ENCODE assay signal across 1 cellular context in the genomic region with DNA sequence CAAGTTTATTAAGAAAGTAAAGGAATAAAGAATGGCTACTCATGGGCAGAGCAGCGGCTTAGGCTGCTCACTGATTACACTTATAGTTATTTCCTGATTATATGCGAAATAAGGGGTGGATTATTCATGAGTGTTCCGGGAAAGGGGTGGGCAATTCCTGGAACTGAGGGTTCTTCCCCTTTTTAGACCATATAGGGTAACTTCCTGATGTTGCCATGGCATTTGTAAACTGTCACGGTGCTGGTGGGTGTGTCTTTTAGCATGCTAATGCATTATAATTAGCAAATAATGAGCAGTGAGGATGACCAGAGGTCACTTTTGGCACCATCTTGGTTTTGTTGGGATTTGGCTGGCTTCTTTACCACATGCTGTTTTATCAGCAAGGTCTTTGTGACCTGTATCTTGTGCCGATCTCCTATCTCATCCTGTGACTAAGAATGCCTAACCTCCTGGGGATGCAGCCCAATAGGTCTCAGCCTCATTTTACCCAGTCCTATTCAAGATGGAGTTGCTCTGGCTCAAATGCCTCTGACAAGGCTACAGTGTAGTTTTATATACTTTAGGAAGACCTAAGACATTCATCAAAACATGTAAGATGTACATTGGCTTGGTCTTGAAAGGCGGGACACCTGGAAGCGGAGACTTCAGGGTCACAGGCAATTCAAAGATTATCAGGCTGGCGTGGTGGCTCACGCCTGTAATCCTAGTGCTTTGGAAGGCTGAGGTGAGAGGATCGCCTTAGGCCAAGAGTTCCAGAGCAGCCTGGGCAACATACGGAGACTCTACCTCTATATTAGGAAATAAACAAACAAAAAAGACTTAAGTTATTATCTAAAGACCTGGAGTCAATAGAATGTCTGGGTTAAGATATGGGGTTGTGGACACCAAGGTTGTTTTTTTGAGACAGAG.
TF ChIP-seq lines count a peak whose summit lies in the region.

No MANE protein-coding gene starts in this region.

TF ChIP-seq in K562, 482 proteins besides CTCF, POLR2A, EP300 and RAD21 (continues in another document):
- TF ChIP-seq CREB1 (IDR thresholded peaks at IDR 0.05) (no peak), CREB1 (CRISPR knock-in tag; IDR thresholded peaks at IDR 0.05) (no peak), SAFB (IDR thresholded peaks at IDR 0.05; ENCODE audit: borderline replicate concordance, low read depth, low read length) (no peak), ZNF57 (CRISPR knock-in tag; IDR thresholded peaks at IDR 0.05) (peak; percentile 94), CREB3 (tag; conservative IDR thresholded peaks at IDR 0.05; ENCODE audit: low read depth) (peak; percentile 100), UBTF (IDR thresholded peaks at IDR 0.05; ENCODE audit: borderline replicate concordance in 1 of 2, low read depth in 2 of 2, low read length in 2 of 2) (no peak), XRCC3 (IDR thresholded peaks at IDR 0.05) (no peak), ZKSCAN1 (IDR thresholded peaks at IDR 0.05; ENCODE audit: low read depth, low read length) (no peak), HNRNPUL1 (IDR thresholded peaks at IDR 0.05; ENCODE audit: low read length) (no peak), TRIM24 (IDR thresholded peaks at IDR 0.05) (no peak), RHOXF2B (CRISPR knock-in tag; conservative IDR thresholded peaks at IDR 0.05) (peak; percentile 92), FOXP1 (CRISPR knock-in tag; IDR thresholded peaks at IDR 0.05) (no peak), PCBP2 (IDR thresholded peaks at IDR 0.05; ENCODE audit: low read depth, low read length, poor library complexity, severe bottlenecking) (no peak), ZNF12 (CRISPR knock-in tag; IDR thresholded peaks at IDR 0.05) (no peak), ZBTB43 (CRISPR knock-in tag; IDR thresholded peaks at IDR 0.05) (no peak), ZNF217 (CRISPR knock-in tag; IDR thresholded peaks at IDR 0.05) (no peak), HDAC8 (tag; IDR thresholded peaks at IDR 0.05) (peak; percentile 100), HOXB6 (CRISPR knock-in tag; IDR thresholded peaks at IDR 0.05; ENCODE audit: borderline replicate concordance) (peak; percentile 92; the same call in 1 of the 2 replicates), TEAD2 (tag; IDR thresholded peaks at IDR 0.05) (peak; percentile 98), MED1 (CRISPR knock-in tag; IDR thresholded peaks at IDR 0.05; ENCODE audit: borderline replicate concordance) (no peak), JUN (IDR thresholded peaks at IDR 0.05; ENCODE audit: borderline replicate concordance, low read depth, low read length) (no peak), JUN (CRISPR knock-in tag; IDR thresholded peaks at IDR 0.05; ENCODE audit: borderline replicate concordance) (no peak), ZFP30 (CRISPR knock-in tag; IDR thresholded peaks at IDR 0.05; ENCODE audit: borderline replicate concordance) (no peak), MIER1 (IDR thresholded peaks at IDR 0.05; ENCODE audit: low read depth) (no peak), RNF2 (IDR thresholded peaks at IDR 0.05) (no peak), ETV6 (IDR thresholded peaks at IDR 0.05; ENCODE audit: borderline replicate concordance in 1 of 2, low read depth in 2 of 2, low read length in 1 of 2) (no peak), ETV6 (CRISPR knock-in tag; IDR thresholded peaks at IDR 0.05; ENCODE audit: borderline replicate concordance) (no peak), TEAD1 (CRISPR knock-in tag; IDR thresholded peaks at IDR 0.05) (peak in 1 of 2 experiments; percentile 98; a peak in 2 of 4 replicates), ZEB2 (IDR thresholded peaks at IDR 0.05) (no peak), MLLT1 (IDR thresholded peaks at IDR 0.05) (no peak), SAP30 (IDR thresholded peaks at IDR 0.05; ENCODE audit: borderline replicate concordance, insufficient read depth, low read depth, low read length, poor library complexity, severe bottlenecking) (no peak), RBM39 (optimal IDR thresholded peaks at IDR 0.05; ENCODE audit: low read depth, low read length) (no peak), C11orf30 (IDR thresholded peaks at IDR 0.05; ENCODE audit: low read depth) (no peak), KLF10 (CRISPR knock-in tag; IDR thresholded peaks at IDR 0.05) (peak; percentile 85), ETV5 (CRISPR knock-in tag; IDR thresholded peaks at IDR 0.05; ENCODE audit: low read depth) (no peak), ZNF79 (CRISPR knock-in tag; IDR thresholded peaks at IDR 0.05; ENCODE audit: low read depth) (peak; percentile 98)
- TF ChIP-seq, protein P1, sequence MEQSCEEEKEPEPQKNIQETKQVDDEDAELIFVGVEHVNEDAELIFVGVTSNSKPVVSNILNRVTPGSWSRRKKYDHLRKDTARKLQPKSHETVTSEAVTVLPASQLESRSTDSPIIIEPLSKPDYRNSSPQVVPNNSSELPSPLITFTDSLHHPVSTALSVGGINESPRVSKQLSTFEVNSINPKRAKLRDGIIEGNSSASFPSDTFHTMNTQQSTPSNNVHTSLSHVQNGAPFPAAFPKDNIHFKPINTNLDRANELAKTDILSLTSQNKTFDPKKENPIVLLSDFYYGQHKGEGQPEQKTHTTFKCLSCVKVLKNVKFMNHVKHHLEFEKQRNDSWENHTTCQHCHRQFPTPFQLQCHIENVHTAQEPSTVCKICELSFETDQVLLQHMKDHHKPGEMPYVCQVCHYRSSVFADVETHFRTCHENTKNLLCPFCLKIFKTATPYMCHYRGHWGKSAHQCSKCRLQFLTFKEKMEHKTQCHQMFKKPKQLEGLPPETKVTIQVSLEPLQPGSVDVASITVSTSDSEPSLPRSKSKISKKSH (CRISPR knock-in tag; IDR thresholded peaks at IDR 0.05) = 0 out of 2 replicates have a peak, but pooled peaks have one; percentile 34
- TF ChIP-seq, protein P2, sequence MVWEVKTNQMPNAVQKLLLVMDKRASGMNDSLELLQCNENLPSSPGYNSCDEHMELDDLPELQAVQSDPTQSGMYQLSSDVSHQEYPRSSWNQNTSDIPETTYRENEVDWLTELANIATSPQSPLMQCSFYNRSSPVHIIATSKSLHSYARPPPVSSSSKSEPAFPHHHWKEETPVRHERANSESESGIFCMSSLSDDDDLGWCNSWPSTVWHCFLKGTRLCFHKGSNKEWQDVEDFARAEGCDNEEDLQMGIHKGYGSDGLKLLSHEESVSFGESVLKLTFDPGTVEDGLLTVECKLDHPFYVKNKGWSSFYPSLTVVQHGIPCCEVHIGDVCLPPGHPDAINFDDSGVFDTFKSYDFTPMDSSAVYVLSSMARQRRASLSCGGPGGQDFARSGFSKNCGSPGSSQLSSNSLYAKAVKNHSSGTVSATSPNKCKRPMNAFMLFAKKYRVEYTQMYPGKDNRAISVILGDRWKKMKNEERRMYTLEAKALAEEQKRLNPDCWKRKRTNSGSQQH (CRISPR knock-in tag; IDR thresholded peaks at IDR 0.05) = peak; percentile 98
- TF ChIP-seq, protein P3, sequence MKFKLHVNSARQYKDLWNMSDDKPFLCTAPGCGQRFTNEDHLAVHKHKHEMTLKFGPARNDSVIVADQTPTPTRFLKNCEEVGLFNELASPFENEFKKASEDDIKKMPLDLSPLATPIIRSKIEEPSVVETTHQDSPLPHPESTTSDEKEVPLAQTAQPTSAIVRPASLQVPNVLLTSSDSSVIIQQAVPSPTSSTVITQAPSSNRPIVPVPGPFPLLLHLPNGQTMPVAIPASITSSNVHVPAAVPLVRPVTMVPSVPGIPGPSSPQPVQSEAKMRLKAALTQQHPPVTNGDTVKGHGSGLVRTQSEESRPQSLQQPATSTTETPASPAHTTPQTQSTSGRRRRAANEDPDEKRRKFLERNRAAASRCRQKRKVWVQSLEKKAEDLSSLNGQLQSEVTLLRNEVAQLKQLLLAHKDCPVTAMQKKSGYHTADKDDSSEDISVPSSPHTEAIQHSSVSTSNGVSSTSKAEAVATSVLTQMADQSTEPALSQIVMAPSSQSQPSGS (CRISPR knock-in tag; IDR thresholded peaks at IDR 0.05) = no peak
- TF ChIP-seq, protein P4, sequence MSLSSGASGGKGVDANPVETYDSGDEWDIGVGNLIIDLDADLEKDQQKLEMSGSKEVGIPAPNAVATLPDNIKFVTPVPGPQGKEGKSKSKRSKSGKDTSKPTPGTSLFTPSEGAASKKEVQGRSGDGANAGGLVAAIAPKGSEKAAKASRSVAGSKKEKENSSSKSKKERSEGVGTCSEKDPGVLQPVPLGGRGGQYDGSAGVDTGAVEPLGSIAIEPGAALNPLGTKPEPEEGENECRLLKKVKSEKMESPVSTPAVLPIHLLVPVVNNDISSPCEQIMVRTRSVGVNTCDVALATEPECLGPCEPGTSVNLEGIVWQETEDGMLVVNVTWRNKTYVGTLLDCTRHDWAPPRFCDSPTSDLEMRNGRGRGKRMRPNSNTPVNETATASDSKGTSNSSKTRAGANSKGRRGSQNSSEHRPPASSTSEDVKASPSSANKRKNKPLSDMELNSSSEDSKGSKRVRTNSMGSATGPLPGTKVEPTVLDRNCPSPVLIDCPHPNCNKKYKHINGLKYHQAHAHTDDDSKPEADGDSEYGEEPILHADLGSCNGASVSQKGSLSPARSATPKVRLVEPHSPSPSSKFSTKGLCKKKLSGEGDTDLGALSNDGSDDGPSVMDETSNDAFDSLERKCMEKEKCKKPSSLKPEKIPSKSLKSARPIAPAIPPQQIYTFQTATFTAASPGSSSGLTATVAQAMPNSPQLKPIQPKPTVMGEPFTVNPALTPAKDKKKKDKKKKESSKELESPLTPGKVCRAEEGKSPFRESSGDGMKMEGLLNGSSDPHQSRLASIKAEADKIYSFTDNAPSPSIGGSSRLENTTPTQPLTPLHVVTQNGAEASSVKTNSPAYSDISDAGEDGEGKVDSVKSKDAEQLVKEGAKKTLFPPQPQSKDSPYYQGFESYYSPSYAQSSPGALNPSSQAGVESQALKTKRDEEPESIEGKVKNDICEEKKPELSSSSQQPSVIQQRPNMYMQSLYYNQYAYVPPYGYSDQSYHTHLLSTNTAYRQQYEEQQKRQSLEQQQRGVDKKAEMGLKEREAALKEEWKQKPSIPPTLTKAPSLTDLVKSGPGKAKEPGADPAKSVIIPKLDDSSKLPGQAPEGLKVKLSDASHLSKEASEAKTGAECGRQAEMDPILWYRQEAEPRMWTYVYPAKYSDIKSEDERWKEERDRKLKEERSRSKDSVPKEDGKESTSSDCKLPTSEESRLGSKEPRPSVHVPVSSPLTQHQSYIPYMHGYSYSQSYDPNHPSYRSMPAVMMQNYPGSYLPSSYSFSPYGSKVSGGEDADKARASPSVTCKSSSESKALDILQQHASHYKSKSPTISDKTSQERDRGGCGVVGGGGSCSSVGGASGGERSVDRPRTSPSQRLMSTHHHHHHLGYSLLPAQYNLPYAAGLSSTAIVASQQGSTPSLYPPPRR (CRISPR knock-in tag; IDR thresholded peaks at IDR 0.05; ENCODE audit: borderline replicate concordance) = no peak
- TF ChIP-seq, protein P5, sequence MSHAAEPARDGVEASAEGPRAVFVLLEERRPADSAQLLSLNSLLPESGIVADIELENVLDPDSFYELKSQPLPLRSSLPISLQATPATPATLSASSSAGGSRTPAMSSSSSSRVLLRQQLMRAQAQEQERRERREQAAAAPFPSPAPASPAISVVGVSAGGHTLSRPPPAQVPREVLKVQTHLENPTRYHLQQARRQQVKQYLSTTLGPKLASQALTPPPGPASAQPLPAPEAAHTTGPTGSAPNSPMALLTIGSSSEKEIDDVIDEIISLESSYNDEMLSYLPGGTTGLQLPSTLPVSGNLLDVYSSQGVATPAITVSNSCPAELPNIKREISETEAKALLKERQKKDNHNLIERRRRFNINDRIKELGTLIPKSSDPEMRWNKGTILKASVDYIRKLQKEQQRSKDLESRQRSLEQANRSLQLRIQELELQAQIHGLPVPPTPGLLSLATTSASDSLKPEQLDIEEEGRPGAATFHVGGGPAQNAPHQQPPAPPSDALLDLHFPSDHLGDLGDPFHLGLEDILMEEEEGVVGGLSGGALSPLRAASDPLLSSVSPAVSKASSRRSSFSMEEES (CRISPR knock-in tag; IDR thresholded peaks at IDR 0.05) = peak; percentile 53
